In the genomic region with DNA sequence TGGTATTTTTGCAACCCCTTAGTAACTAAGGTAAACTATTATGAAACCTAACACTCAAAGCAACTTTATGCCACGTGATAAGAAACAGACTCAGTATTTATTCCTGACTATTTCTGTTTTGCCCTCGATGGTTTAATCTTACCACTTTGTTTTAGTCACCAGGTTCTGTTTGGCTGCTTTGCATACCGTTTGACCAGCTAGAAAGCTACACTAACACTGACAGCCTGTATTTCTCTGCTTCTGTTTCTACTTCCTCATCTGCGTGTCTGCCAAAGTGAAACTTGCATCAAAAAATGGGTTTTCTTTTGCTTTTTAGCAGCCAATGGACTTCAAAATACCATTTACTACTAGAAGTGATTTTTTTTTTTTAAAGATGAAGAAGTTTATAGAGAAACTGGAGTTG, we compare ENCODE assay signal across 1 cellular context.
A peak's percentile ranks its signal among the peaks of the same experiment; 100 is the strongest.
TF ChIP-seq lines count a peak whose summit lies in the region.

No MANE protein-coding gene starts in this region.

TF ChIP-seq in GM12878, 131 proteins besides CTCF, POLR2A, EP300 and RAD21 (continued from another document and continues in another):
- TF ChIP-seq ETV6 (conservative IDR thresholded peaks at IDR 0.05 in 1 of 2, IDR thresholded peaks at IDR 0.05 in 1 of 2; ENCODE audit: borderline replicate concordance in 1 of 2, low read depth in 1 of 2) (no peak), NFIC (IDR thresholded peaks at IDR 0.05; ENCODE audit: low read depth, low read length) (peak; percentile 54), RBBP5 (conservative IDR thresholded peaks at IDR 0.05) (no peak), POLR2AphosphoS2 (IDR thresholded peaks at IDR 0.05; ENCODE audit: low read depth, low read length) (no peak), ZNF622 (IDR thresholded peaks at IDR 0.05) (no peak), ZBTB40 (IDR thresholded peaks at IDR 0.05; ENCODE audit: borderline replicate concordance) (no peak), CREB1 (IDR thresholded peaks at IDR 0.05; ENCODE audit: low read depth) (0 out of 2 replicates have a peak, but pooled peaks have one; percentile 24), PAX8 (IDR thresholded peaks at IDR 0.05) (peak; percentile 29; the same call in 1 of the 2 replicates), GABPA (IDR thresholded peaks at IDR 0.05; ENCODE audit: low read depth) (no peak), BMI1 (IDR thresholded peaks at IDR 0.05; ENCODE audit: borderline replicate concordance) (no peak), SPI1 (IDR thresholded peaks at IDR 0.05; ENCODE audit: borderline replicate concordance, insufficient read depth, low read depth, low read length) (peak; percentile 29; the same call in 1 of the 2 replicates), YY1 (IDR thresholded peaks at IDR 0.05; ENCODE audit: low read depth, low read length) (no peak), FOXM1 (IDR thresholded peaks at IDR 0.05; ENCODE audit: low read depth, low read length) (no peak), ASH2L (IDR thresholded peaks at IDR 0.05; ENCODE audit: borderline replicate concordance, low read depth) (no peak), EGR1 (IDR thresholded peaks at IDR 0.05; ENCODE audit: borderline replicate concordance in 1 of 2, low read depth in 2 of 2, low read length in 2 of 2) (no peak), RFX5 (IDR thresholded peaks at IDR 0.05; ENCODE audit: low read depth, low read length) (no peak), FOXK2 (IDR thresholded peaks at IDR 0.05) (no peak), BCL3 (IDR thresholded peaks at IDR 0.05; ENCODE audit: borderline replicate concordance, insufficient read depth, low read depth, low read length, poor library complexity, severe bottlenecking) (no peak), HCFC1 (IDR thresholded peaks at IDR 0.05; ENCODE audit: low read length) (no peak), RELB (IDR thresholded peaks at IDR 0.05; ENCODE audit: low read depth) (peak; percentile 57; the same call in 1 of the 2 replicates), ELK1 (IDR thresholded peaks at IDR 0.05; ENCODE audit: low read depth, low read length) (no peak), NR2C2 (IDR thresholded peaks at IDR 0.05; ENCODE audit: borderline replicate concordance, control insufficient read depth, insufficient read length, low read depth) (no peak), SREBF2 (IDR thresholded peaks at IDR 0.05; ENCODE audit: low read length) (no peak), MAX (IDR thresholded peaks at IDR 0.05; ENCODE audit: low read depth, low read length) (no peak), IKZF2 (IDR thresholded peaks at IDR 0.05) (no peak; a peak in 1 of 4 replicates), NR2C1 (IDR thresholded peaks at IDR 0.05) (no peak), PML (IDR thresholded peaks at IDR 0.05; ENCODE audit: low read length) (peak; percentile 58; the same call in 1 of the 2 replicates), RB1 (IDR thresholded peaks at IDR 0.05; ENCODE audit: borderline replicate concordance) (no peak), WRNIP1 (IDR thresholded peaks at IDR 0.05; ENCODE audit: borderline replicate concordance, low read depth, low read length) (no peak), SP1 (IDR thresholded peaks at IDR 0.05; ENCODE audit: low read depth, low read length) (no peak), ZNF274 (IDR thresholded peaks at IDR 0.05; ENCODE audit: insufficient read depth, insufficient read length) (no peak), TCF7 (IDR thresholded peaks at IDR 0.05; ENCODE audit: borderline replicate concordance) (no peak), SUPT20H (IDR thresholded peaks at IDR 0.05; ENCODE audit: borderline replicate concordance, control insufficient read depth, low read depth, low read length) (no peak), CREM (IDR thresholded peaks at IDR 0.05; ENCODE audit: low read depth) (no peak), BACH1 (IDR thresholded peaks at IDR 0.05; ENCODE audit: borderline replicate concordance) (no peak), PRDM15 (CRISPR knock-in tag; IDR thresholded peaks at IDR 0.05) (no peak), RELA (IDR thresholded peaks at IDR 0.05; ENCODE audit: borderline replicate concordance, partially characterized antibody) (no peak), TCF3 (IDR thresholded peaks at IDR 0.05; ENCODE audit: borderline replicate concordance, insufficient read depth, low read depth, low read length) (no peak)
- TF ChIP-seq, protein P1, sequence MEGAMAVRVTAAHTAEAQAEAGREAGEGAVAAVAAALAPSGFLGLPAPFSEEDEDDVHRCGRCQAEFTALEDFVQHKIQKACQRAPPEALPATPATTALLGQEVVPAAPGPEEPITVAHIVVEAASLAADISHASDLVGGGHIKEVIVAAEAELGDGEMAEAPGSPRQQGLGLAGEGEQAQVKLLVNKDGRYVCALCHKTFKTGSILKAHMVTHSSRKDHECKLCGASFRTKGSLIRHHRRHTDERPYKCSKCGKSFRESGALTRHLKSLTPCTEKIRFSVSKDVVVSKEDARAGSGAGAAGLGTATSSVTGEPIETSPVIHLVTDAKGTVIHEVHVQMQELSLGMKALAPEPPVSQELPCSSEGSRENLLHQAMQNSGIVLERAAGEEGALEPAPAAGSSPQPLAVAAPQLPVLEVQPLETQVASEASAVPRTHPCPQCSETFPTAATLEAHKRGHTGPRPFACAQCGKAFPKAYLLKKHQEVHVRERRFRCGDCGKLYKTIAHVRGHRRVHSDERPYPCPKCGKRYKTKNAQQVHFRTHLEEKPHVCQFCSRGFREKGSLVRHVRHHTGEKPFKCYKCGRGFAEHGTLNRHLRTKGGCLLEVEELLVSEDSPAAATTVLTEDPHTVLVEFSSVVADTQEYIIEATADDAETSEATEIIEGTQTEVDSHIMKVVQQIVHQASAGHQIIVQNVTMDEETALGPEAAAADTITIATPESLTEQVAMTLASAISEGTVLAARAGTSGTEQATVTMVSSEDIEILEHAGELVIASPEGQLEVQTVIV (IDR thresholded peaks at IDR 0.05; ENCODE audit: borderline replicate concordance, partially characterized antibody): no peak
- TF ChIP-seq, protein P2, sequence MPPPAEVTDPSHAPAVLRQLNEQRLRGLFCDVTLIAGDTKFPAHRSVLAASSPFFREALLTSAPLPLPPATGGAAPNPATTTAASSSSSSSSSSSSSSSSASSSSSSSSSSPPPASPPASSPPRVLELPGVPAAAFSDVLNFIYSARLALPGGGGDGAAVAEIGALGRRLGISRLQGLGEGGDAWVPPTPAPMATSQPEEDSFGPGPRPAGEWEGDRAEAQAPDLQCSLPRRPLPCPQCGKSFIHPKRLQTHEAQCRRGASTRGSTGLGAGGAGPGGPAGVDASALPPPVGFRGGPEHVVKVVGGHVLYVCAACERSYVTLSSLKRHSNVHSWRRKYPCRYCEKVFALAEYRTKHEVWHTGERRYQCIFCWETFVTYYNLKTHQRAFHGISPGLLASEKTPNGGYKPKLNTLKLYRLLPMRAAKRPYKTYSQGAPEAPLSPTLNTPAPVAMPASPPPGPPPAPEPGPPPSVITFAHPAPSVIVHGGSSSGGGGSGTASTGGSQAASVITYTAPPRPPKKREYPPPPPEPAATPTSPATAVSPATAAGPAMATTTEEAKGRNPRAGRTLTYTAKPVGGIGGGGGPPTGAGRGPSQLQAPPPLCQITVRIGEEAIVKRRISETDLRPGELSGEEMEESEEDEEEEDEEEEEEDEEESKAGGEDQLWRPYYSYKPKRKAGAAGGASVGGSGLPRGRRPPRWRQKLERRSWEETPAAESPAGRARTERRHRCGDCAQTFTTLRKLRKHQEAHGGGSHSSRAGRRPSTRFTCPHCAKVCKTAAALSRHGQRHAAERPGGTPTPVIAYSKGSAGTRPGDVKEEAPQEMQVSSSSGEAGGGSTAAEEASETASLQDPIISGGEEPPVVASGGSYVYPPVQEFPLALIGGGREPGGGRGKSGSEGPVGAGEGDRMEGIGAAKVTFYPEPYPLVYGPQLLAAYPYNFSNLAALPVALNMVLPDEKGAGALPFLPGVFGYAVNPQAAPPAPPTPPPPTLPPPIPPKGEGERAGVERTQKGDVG (CRISPR knock-in tag; IDR thresholded peaks at IDR 0.05): no peak
- TF ChIP-seq, protein P3, sequence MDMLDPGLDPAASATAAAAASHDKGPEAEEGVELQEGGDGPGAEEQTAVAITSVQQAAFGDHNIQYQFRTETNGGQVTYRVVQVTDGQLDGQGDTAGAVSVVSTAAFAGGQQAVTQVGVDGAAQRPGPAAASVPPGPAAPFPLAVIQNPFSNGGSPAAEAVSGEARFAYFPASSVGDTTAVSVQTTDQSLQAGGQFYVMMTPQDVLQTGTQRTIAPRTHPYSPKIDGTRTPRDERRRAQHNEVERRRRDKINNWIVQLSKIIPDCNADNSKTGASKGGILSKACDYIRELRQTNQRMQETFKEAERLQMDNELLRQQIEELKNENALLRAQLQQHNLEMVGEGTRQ (IDR thresholded peaks at IDR 0.05; ENCODE audit: borderline replicate concordance, low read depth, low read length): no peak; the same call in 1 of the 2 replicates
